In genomic region chr3:133661454-133662255, GRCh38 we compare ENCODE assay signal across 8 cellular contexts. TPM values are rescaled to one million over a fixed set of nuclear protein-coding genes. Genes with fewer than 3 reads are reported as not detected.
DNase-seq lines count a peak whose midpoint lies in the region; ATAC-seq lines count a peak whose summit lies in the region.

Gene TOPBP1, minus strand, starts transcription at chr3:133661941. Its CDS starts 814 bp downstream, at chr3:133661127.

- no peaks in the 10 kb centered on the region for H3K9me3 ChIP-seq in effector memory CD4-positive, alpha-beta T cell (ENCODE audit: control insufficient read depth, low read length)

- H3K36me3 ChIP-seq in effector memory CD4-positive, alpha-beta T cell (ENCODE audit: control insufficient read depth, insufficient read depth, low read length) = peaks cover 6% of the 10 kb centered on the region

- peak within 1 kb of the TSS; percentile 90 for H3K4me3 ChIP-seq in effector memory CD4-positive, alpha-beta T cell (ENCODE audit: insufficient read depth, low read depth, low read length, poor library complexity, severe bottlenecking)

- peak; percentile 81 for ATAC-seq in GM21360 (IDR thresholded peaks at IDR 0.05; ENCODE audit: unreplicated experiment)

- peak; percentile 87 for DNase-seq in COLO829 (ENCODE audit: low spot score)
- DNase-seq in HT-29 (ENCODE audit: low spot score) = peak; percentile 79
- peak; percentile 22 for DNase-seq in NK-92 (lab: John Stamatoyannopoulos, UW; ENCODE audit: unreplicated experiment)
- DNase-seq in effector memory CD4-positive, alpha-beta T cell = peak; percentile 68 to 82 (median 75)
- peak; percentile 75 to 85 for DNase-seq in lung microvascular endothelial cell (ENCODE audit: low read depth in 2 of 2)
- DNase-seq in stimulated activated CD4-positive, alpha-beta T cell treated with anti-CD3 and anti-CD28 coated beads, TNF-alpha, amount 100 ng/mL, for 48 hours (ENCODE audit: low read depth in 3 of 3) = peak; percentile 80 to 90 (median 81)

- no peaks in the 10 kb centered on the region for H3K27me3 ChIP-seq in effector memory CD4-positive, alpha-beta T cell (replicated peaks; ENCODE audit: control insufficient read depth, insufficient read depth, low read length, poor library complexity, severe bottlenecking)

- peak within 1 kb of the TSS; percentile 72 for H3K27ac ChIP-seq in effector memory CD4-positive, alpha-beta T cell (ENCODE audit: insufficient read depth, low read length, poor library complexity, severe bottlenecking)

- CTCF ChIA-PET in activated CD8-positive, alpha-beta memory T cell treated with anti-CD3 and anti-CD28 coated beads for 36 hours (lab: Charles Lee) = interaction anchor here (0.7 kb wide), 1 partner anchor 33 kb away, joined by 3 read pairs; no protein-coding TSS in a partner anchor

- H3K4me1 ChIP-seq in effector memory CD4-positive, alpha-beta T cell (ENCODE audit: control insufficient read depth, insufficient read depth, low read length, poor library complexity, severe bottlenecking) = peaks cover 10% of the 10 kb centered on the region

- POLR2A ChIA-PET in activated CD8-positive, alpha-beta memory T cell treated with anti-CD3 and anti-CD28 coated beads for 36 hours (lab: Charles Lee) = interaction anchor here (0.6 to 1.3 kb wide), 4 partner anchors 12 to 88 kb away, joined by 4 to 8 read pairs (median 6); partner anchors contain the start of gene CDV3

RNA-seq across cellular contexts. Expression of gene TOPBP1, which starts in this region (rescaled TPM):
- 28.2 and 33.7 TPM in 2 replicates for total RNA-seq in HT-29 (2014; rRNA removed; shearing (Covaris generic))
- total RNA-seq in activated CD8-positive, alpha-beta memory T cell treated with anti-CD3 and anti-CD28 coated beads for 36 hours = 10 to 100 TPM; 83.2 to 86.3 TPM
- 19.6 and 20.4 TPM in 2 replicates for total RNA-seq in lung microvascular endothelial cell

Comparison
In these comparisons a context has a peak if more than half of its experiments do, and no peak if none do; other contexts are left out.
1. Peak in every context shown above with its lines: DNase-seq, ATAC-seq, H3K4me3 ChIP-seq and H3K27ac ChIP-seq.
2. DNase-seq: peak in every context shown above with its lines; median percentile 87 in COLO829; 81 in stimulated activated CD4-positive, alpha-beta T cell treated with anti-CD3 and anti-CD28 coated beads, TNF-alpha, amount 100 ng/mL, for 48 hours; 80 in lung microvascular endothelial cell; 79 in HT-29; 75 in effector memory CD4-positive, alpha-beta T cell; 22 in NK-92.